13 cellular contexts compared by ENCODE assay signal in genomic region chr3:45907769-45908705, GRCh38. TPM values are rescaled to one million over a fixed set of nuclear protein-coding genes. Genes with fewer than 3 reads are reported as not detected.
DNase-seq lines count a peak whose midpoint lies in the region; ATAC-seq and TF ChIP-seq lines count a peak whose summit lies in the region.
"Had no signal": no experiment of that assay in that cellular context is flagged by ENCODE, and none has a peak within 500 bp of the region (broad histone marks: within the 10 kb centered on the region; RNA-seq: fewer than 3 reads in every experiment).

No MANE protein-coding gene starts in this region.

- POLR2A ChIA-PET in activated CD4-positive, alpha-beta memory T cell treated with anti-CD3 and anti-CD28 coated beads, Interleukin-2, amount 10 ng/mL, durations not matched to agents 7 days and 5 days (lab: Charles Lee) = interaction anchor here (0.6 to 2.3 kb wide), 12 partner anchors 15 to 203 kb away, joined by 3 to 10 read pairs (median 4); partner anchors contain the start of gene LZTFL1

- no peaks in the 10 kb centered on the region for H3F3A ChIP-seq in smooth muscle cell (ENCODE audit: low read depth)

- H3K9me3 ChIP-seq in smooth muscle cell (replicated peaks; ENCODE audit: low read depth) = no peaks in the 10 kb centered on the region

- H2AFZ ChIP-seq in smooth muscle cell (ENCODE audit: low read depth) = peak overlapping the region; percentile 9

- peaks cover 43% of the 10 kb centered on the region for H3K36me3 Mint-ChIP-seq in activated CD4-positive, alpha-beta memory T cell treated with anti-CD3 and anti-CD28 coated beads, Interleukin-2, amount 10 ng/mL, durations not matched to agents 7 days and 5 days (ENCODE audit: low read depth)

- H3K27ac ChIP-seq in smooth muscle cell (ENCODE audit: low read depth) = peak overlapping the region; percentile 88

- H4K20me1 ChIP-seq in smooth muscle cell (ENCODE audit: low read depth) = no peaks in the 10 kb centered on the region

- H3K4me1 Mint-ChIP-seq in activated CD4-positive, alpha-beta memory T cell treated with anti-CD3 and anti-CD28 coated beads, Interleukin-2, amount 10 ng/mL, durations not matched to agents 7 days and 5 days = peaks cover 45% of the 10 kb centered on the region

- CTCF ChIA-PET in activated CD4-positive, alpha-beta memory T cell treated with anti-CD3 and anti-CD28 coated beads, Interleukin-2, amount 10 ng/mL, durations not matched to agents 7 days and 5 days (lab: Charles Lee) = interaction anchor here (1.0 to 1.4 kb wide), 4 partner anchors 15 to 462 kb away, joined by 3 to 5 read pairs (median 3); partner anchors contain the start of gene CCR5

- TF ChIP-seq CTCF in fibroblast of the aortic adventitia (IDR thresholded peaks at IDR 0.05; ENCODE audit: insufficient read depth, low read length) (no peak), smooth muscle cell (IDR thresholded peaks at IDR 0.05; ENCODE audit: borderline replicate concordance, insufficient read depth, poor library complexity, severe bottlenecking) (no peak)

- peak overlapping the region; percentile 67 for H3K4me2 ChIP-seq in smooth muscle cell

- DNase-seq in activated gamma-delta T cell treated with Interleukin-2 at 50 U/mL for 16 hours (peak; percentile 15), activated gamma-delta T cell (lab: John Stamatoyannopoulos, UW) (no peak), fibroblast of the aortic adventitia (ENCODE audit: low read depth) (peak; percentile 51), smooth muscle cell (lab: John Stamatoyannopoulos, UW; ENCODE audit: unreplicated experiment) (no peak), hippocampal formation (lab: John Stamatoyannopoulos, UW) (no peak), NCI-H2196 treated with DMSO at 0.1 percent for 48 hours (lab: John Stamatoyannopoulos, UW; ENCODE audit: unreplicated experiment) (no peak)
- DNase-seq in activated CD4-positive, alpha-beta memory T cell treated with anti-CD3 and anti-CD28 coated beads, Interleukin-2, amount 10 ng/mL, durations not matched to agents 7 days and 5 days = peak; percentile 50
- DNase-seq: KG1, NCI-H2081 treated with DMSO at 0.1 percent for 48 hours had no signal

- peaks cover 41% of the 10 kb centered on the region for H3K27me3 Mint-ChIP-seq in activated CD4-positive, alpha-beta memory T cell treated with anti-CD3 and anti-CD28 coated beads, Interleukin-2, amount 10 ng/mL, durations not matched to agents 7 days and 5 days
- H3K27me3 Mint-ChIP-seq: dendritic cell treated with granulocyte-macrophage colony-stimulating factor and Interleukin-4, amounts not matched to agents 40 ng/mL and 50 ng/mL, for 4 days had no signal

- 62% methylated on average over 13 of the region's 13 CpGs for WGBS in smooth muscle cell (ENCODE audit: low lambda C conversion rate)

- peaks cover 11% of the 10 kb centered on the region for H3K9me3 Mint-ChIP-seq in activated CD4-positive, alpha-beta memory T cell treated with anti-CD3 and anti-CD28 coated beads, Interleukin-2, amount 10 ng/mL, durations not matched to agents 7 days and 5 days
- H3K9me3 Mint-ChIP-seq: dendritic cell treated with granulocyte-macrophage colony-stimulating factor and Interleukin-4, amounts not matched to agents 40 ng/mL and 50 ng/mL, for 4 days had no signal

- H3K36me3 ChIP-seq in smooth muscle cell (ENCODE audit: low read depth) = no peaks in the 10 kb centered on the region

- H3K27ac Mint-ChIP-seq in activated CD4-positive, alpha-beta memory T cell treated with anti-CD3 and anti-CD28 coated beads, Interleukin-2, amount 10 ng/mL, durations not matched to agents 7 days and 5 days = peak overlapping the region; percentile 40
- H3K27ac Mint-ChIP-seq: dendritic cell treated with granulocyte-macrophage colony-stimulating factor and Interleukin-4, amounts not matched to agents 40 ng/mL and 50 ng/mL, for 4 days had no signal

- H3K4me1 ChIP-seq in smooth muscle cell (ENCODE audit: low read depth) = no peaks in the 10 kb centered on the region

- H3K9ac ChIP-seq in smooth muscle cell (ENCODE audit: low read depth) = peak overlapping the region; percentile 54

- H3K4me3 ChIP-seq in fibroblast of the aortic adventitia (ENCODE audit: low read depth, low read length) (no peak overlapping the region), smooth muscle cell (no peak overlapping the region)

- no peaks in the 10 kb centered on the region for H3K79me2 ChIP-seq in smooth muscle cell (ENCODE audit: low read depth)

- no peaks in the 10 kb centered on the region for H3K27me3 ChIP-seq in smooth muscle cell (ENCODE audit: low read depth)

- H3K4me3 Mint-ChIP-seq in activated CD4-positive, alpha-beta memory T cell treated with anti-CD3 and anti-CD28 coated beads, Interleukin-2, amount 10 ng/mL, durations not matched to agents 7 days and 5 days = peak overlapping the region; percentile 2
- H3K4me3 Mint-ChIP-seq: dendritic cell treated with granulocyte-macrophage colony-stimulating factor and Interleukin-4, amounts not matched to agents 40 ng/mL and 50 ng/mL, for 4 days had no signal

- no peak for ATAC-seq in HG02642 (IDR thresholded peaks at IDR 0.05; ENCODE audit: poor library complexity, unreplicated experiment)

RNA-seq across cellular contexts. Expression of gene CCR9, which starts 21.7 kb away (rescaled TPM):
- total RNA-seq in activated CD4-positive, alpha-beta memory T cell treated with anti-CD3 and anti-CD28 coated beads, Interleukin-2, amount 10 ng/mL, durations not matched to agents 7 days and 5 days = under 1 TPM; 0.28 TPM
- total RNA-seq in fibroblast of the aortic adventitia (ENCODE audit: low replicate concordance) = not detected in 2 replicates
- not detected in 2 replicates for total RNA-seq in smooth muscle cell
- not detected in 2 replicates for polyA plus RNA-seq in smooth muscle cell
- total RNA-seq: H4 had no signal

RNA-seq across cellular contexts. Expression of gene CXCR6, which starts 35.2 kb away (rescaled TPM):
- total RNA-seq in activated CD4-positive, alpha-beta memory T cell treated with anti-CD3 and anti-CD28 coated beads, Interleukin-2, amount 10 ng/mL, durations not matched to agents 7 days and 5 days = 10 to 100 TPM; 53.8 to 58.8 TPM
- total RNA-seq in fibroblast of the aortic adventitia (ENCODE audit: low replicate concordance) = not detected in 2 replicates
- 0.13 and 0.81 TPM in 2 replicates for total RNA-seq in smooth muscle cell
- 0.19 and 0.35 TPM in 2 replicates for polyA plus RNA-seq in smooth muscle cell
- total RNA-seq: H4, OCI-LY7 had no signal

Comparison
In these comparisons a context has a peak if more than half of its experiments do, and no peak if none do; other contexts are left out.
1. DNase-seq: peak in activated gamma-delta T cell treated with Interleukin-2 at 50 U/mL for 16 hours (single experiment), activated CD4-positive, alpha-beta memory T cell treated with anti-CD3 and anti-CD28 coated beads, Interleukin-2, amount 10 ng/mL, durations not matched to agents 7 days and 5 days (single experiment) and fibroblast of the aortic adventitia (single experiment); none in activated gamma-delta T cell (single experiment), smooth muscle cell (single experiment), hippocampal formation (0 of 2) and NCI-H2196 treated with DMSO at 0.1 percent for 48 hours (single experiment).
2. RNA of gene CXCR6, which starts 35.2 kb away (total RNA-seq): 53.8 to 58.8 TPM in activated CD4-positive, alpha-beta memory T cell treated with anti-CD3 and anti-CD28 coated beads, Interleukin-2, amount 10 ng/mL, durations not matched to agents 7 days and 5 days; 0.13 to 0.81 TPM in smooth muscle cell and not detected in fibroblast of the aortic adventitia; every median in the first group is over 10 times any median in the second.